ENCODE assay signal across 8 cellular contexts in genomic region chr11:17012712-17013547, GRCh38. TPM values are rescaled to one million over a fixed set of nuclear protein-coding genes. Genes with fewer than 3 reads are reported as not detected.
A peak's percentile ranks its signal among the peaks of the same experiment; 100 is the strongest.
DNase-seq lines count a peak whose midpoint lies in the region; TF ChIP-seq lines count a peak whose summit lies in the region.

No MANE protein-coding gene starts in this region.

- H3K4me1 ChIP-seq in duodenal mucosa (ENCODE audit: control insufficient read depth in 1 of 2, insufficient read depth in 2 of 2, low read length in 2 of 2): peaks cover 19 to 22% of the 10 kb centered on the region in 2 donors
- no peaks in the 10 kb centered on the region for H3K4me1 ChIP-seq in uterus

- peak overlapping the region; percentile 70 for H3K4me3 ChIP-seq in LNCaP clone FGC (ENCODE audit: low read depth, low read length)
- peak overlapping the region; percentile 79 to 81 for H3K4me3 ChIP-seq in duodenal mucosa (ENCODE audit: low read depth in 1 of 2, low read length in 2 of 2)
- peak overlapping the region; percentile 34 to 79 for H3K4me3 ChIP-seq in uterus

- H3K9ac ChIP-seq in duodenal mucosa (ENCODE audit: low read depth in 1 of 2, low read length in 2 of 2): peak overlapping the region; percentile 58 to 79

- intact Hi-C loops in uterus (cut with DNase I; ENCODE audit: low total_unique reads): no loop called here

- DNase-seq in AG08396 (ENCODE audit: low spot score): peak; percentile 42
- DNase-seq in LNCaP clone FGC (ENCODE audit: low read depth): no peak
- DNase-seq in lung microvascular endothelial cell (ENCODE audit: low read depth in 2 of 2): peak; percentile 55 to 60
- peak in 1 of 2 donors; percentile 23 for DNase-seq in uterus
- no peak for DNase-seq in T-helper 2 cell
- no peak for DNase-seq in NCI-H345 (lab: John Stamatoyannopoulos, UW)
- no peak for DNase-seq in T-helper 9 cell

- H3K36me3 ChIP-seq in duodenal mucosa (ENCODE audit: control insufficient read depth in 1 of 2, insufficient read depth in 2 of 2, low read length in 2 of 2) (peaks cover 0 to 7% of the 10 kb centered on the region in 2 donors), uterus (no peaks in the 10 kb centered on the region)

- peak in 1 of 2 donors; percentile 3 for TF ChIP-seq POLR2A in uterus (IDR thresholded peaks at IDR 0.05)

- TF ChIP-seq CTCF in LNCaP clone FGC (IDR thresholded peaks at IDR 0.05; ENCODE audit: control insufficient read depth, extremely low read depth, insufficient read depth) (no peak), uterus (IDR thresholded peaks at IDR 0.05) (no peak)

- H3K27me3 ChIP-seq in duodenal mucosa (ENCODE audit: control insufficient read depth in 1 of 2, insufficient read depth in 2 of 2, low read length in 2 of 2) (no peaks in the 10 kb centered on the region), uterus (no peaks in the 10 kb centered on the region)

- H3K27ac ChIP-seq in duodenal mucosa (ENCODE audit: low read depth, low read length) (peak overlapping the region; percentile 51), uterus (peak overlapping the region in 1 of 2 donors; percentile 8)

- no peaks in the 10 kb centered on the region for H3K9me3 ChIP-seq in duodenal mucosa (ENCODE audit: control insufficient read depth in 1 of 2, low read length in 2 of 2)
- H3K9me3 ChIP-seq in uterus: no peaks in the 10 kb centered on the region

RNA-seq across cellular contexts. Expression of gene PLEKHA7, which starts 1.3 kb away (rescaled TPM):
- total RNA-seq in lung microvascular endothelial cell: 1.1 and 4.8 TPM in 2 replicates
- 10 to 100 TPM; 13.3 to 38.2 (median 26.7) TPM for total RNA-seq in uterus

Comparison
In these comparisons a context has a peak if more than half of its experiments do, and no peak if none do; other contexts are left out.
1. DNase-seq: peak in AG08396 (single experiment) and lung microvascular endothelial cell (2 of 2); none in LNCaP clone FGC (single experiment), T-helper 2 cell (0 of 5), NCI-H345 (single experiment) and T-helper 9 cell (single experiment).
2. Peak in every context shown above with its lines, with median percentiles within 50 percentile points of each other: H3K4me3 ChIP-seq.